In the genomic region with DNA sequence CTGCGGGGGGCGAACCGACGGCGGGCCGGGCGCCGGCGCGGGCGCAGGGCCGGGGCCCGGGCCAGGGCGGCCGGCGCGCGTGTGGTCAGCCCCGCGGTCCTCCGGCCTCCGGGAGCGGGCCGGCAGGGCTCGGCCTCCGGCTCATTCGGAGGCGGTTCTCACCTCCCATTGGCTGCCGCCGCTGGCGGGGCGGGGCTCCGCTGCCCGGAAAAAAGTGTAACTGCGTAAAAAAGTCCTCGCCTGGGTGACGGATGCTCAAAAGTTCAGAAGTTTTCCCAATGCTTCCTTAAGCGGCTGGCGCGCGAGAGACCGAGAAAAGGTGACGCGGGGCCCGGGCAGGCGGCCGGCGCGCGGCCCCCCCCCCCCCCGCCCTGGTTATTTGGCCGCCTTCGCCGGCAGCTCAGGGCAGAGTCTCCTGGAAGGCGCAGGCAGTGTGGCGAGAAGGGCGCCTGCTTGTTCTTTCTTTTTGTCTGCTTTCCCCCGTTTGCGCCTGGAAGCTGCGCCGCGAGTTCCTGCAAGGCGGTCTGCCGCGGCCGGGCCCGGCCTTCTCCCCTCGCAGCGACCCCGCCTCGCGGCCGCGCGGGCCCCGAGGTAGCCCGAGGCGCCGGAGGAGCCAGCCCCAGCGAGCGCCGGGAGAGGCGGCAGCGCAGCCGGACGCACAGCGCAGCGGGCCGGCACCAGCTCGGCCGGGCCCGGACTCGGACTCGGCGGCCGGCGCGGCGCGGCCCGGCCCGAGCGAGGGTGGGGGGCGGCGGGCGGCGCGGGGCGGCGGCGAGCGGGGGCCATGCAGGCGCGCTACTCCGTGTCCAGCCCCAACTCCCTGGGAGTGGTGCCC, we compare ENCODE assay signal across 8 cellular contexts. TPM values are rescaled to one million over a fixed set of nuclear protein-coding genes. Genes with fewer than 3 reads are reported as not detected.
DNase-seq lines count a peak whose midpoint lies in the region; ATAC-seq, FAIRE-seq and TF ChIP-seq lines count a peak whose summit lies in the region.

A gene (plus strand): TSS at position 254 of the 835 bp plus-strand sequence. CDS start 531 bp downstream, at position 785.

- peaks cover 66% of the 10 kb centered on the region for H3K27me3 Mint-ChIP-seq in CD4-positive, CD25-positive, alpha-beta regulatory T cell

- no peak for TF ChIP-seq CTCF in bronchial epithelial cell (IDR thresholded peaks at IDR 0.05; ENCODE audit: insufficient read depth, low read length, severe bottlenecking)

- peaks cover 23 to 63% (median 46%) of the 10 kb centered on the region in 4 donors for H3K4me1 Mint-ChIP-seq in CD4-positive, CD25-positive, alpha-beta regulatory T cell

- H3K27ac Mint-ChIP-seq in CD4-positive, CD25-positive, alpha-beta regulatory T cell: no peak within 1 kb of the TSS

- no peak for ATAC-seq in CD4-positive, CD25-positive, alpha-beta regulatory T cell (ENCODE audit: low read depth in 2 of 2)
- peak; percentile 55 for ATAC-seq in GM18511 (IDR thresholded peaks at IDR 0.05; ENCODE audit: unreplicated experiment)
- ATAC-seq in HG03439 (IDR thresholded peaks at IDR 0.05; ENCODE audit: unreplicated experiment): peak; percentile 61
- ATAC-seq in HG03460 (IDR thresholded peaks at IDR 0.05; ENCODE audit: unreplicated experiment): no peak

- no peak for FAIRE-seq in bronchial epithelial cell (lab: Jason Lieb, UNC)

- no peak within 1 kb of the TSS for H3K27ac ChIP-seq in CD4-positive, CD25-positive, alpha-beta regulatory T cell (ENCODE audit: insufficient read depth, low read length, poor library complexity, severe bottlenecking)

- no peak within 1 kb of the TSS for H3K4me3 ChIP-seq in CD4-positive, CD25-positive, alpha-beta regulatory T cell (ENCODE audit: low read depth, low read length)
- H3K4me3 ChIP-seq in bronchial epithelial cell (ENCODE audit: low read depth, low read length) (peak within 1 kb of the TSS; percentile 56), skeletal muscle satellite cell (ENCODE audit: low read length) (peak within 1 kb of the TSS; percentile 85)

- H3K36me3 Mint-ChIP-seq in CD4-positive, CD25-positive, alpha-beta regulatory T cell: no peaks in the 10 kb centered on the region

- H3K9ac ChIP-seq in skeletal muscle satellite cell (ENCODE audit: low read depth, low read length): peak within 1 kb of the TSS; percentile 80

- peaks cover 71% of the 10 kb centered on the region for H3K4me1 ChIP-seq in CD4-positive, CD25-positive, alpha-beta regulatory T cell (ENCODE audit: control insufficient read depth, insufficient read depth, low read length, poor library complexity, severe bottlenecking)
- H3K4me1 ChIP-seq in skeletal muscle satellite cell (ENCODE audit: control insufficient read depth, insufficient read depth, low read length): peaks cover 34% of the 10 kb centered on the region

- no peaks in the 10 kb centered on the region for H3K9me3 ChIP-seq in CD4-positive, CD25-positive, alpha-beta regulatory T cell (ENCODE audit: control insufficient read depth in 2 of 2, low read length in 2 of 2)
- H3K9me3 ChIP-seq in skeletal muscle satellite cell (replicated peaks; ENCODE audit: low read length): no peaks in the 10 kb centered on the region

- H3K4me3 Mint-ChIP-seq in CD4-positive, CD25-positive, alpha-beta regulatory T cell: peak within 1 kb of the TSS; percentile 83 to 96 (median 86)

- no peak for DNase-seq in CD4-positive, CD25-positive, alpha-beta regulatory T cell
- peak; percentile 90 for DNase-seq in RPMI7951 (ENCODE audit: low read depth)
- DNase-seq in bronchial epithelial cell (ENCODE audit: low read depth): peak; percentile 82
- DNase-seq in iPS-NIHi7 (ENCODE audit: extremely low spot score): peak; percentile 81

- no peaks in the 10 kb centered on the region for H3K36me3 ChIP-seq in CD4-positive, CD25-positive, alpha-beta regulatory T cell (ENCODE audit: control insufficient read depth, insufficient read depth, low read length)
- H3K36me3 ChIP-seq in bronchial epithelial cell (ENCODE audit: control insufficient read depth, insufficient read depth, low read length) (no peaks in the 10 kb centered on the region), skeletal muscle satellite cell (ENCODE audit: insufficient read depth, low read length) (no peaks in the 10 kb centered on the region)

- H3K4me2 ChIP-seq in skeletal muscle satellite cell (ENCODE audit: low read length): peak within 1 kb of the TSS; percentile 99

- H3K9me3 Mint-ChIP-seq in CD4-positive, CD25-positive, alpha-beta regulatory T cell: peaks cover 0 to 9% (median 0%) of the 10 kb centered on the region in 7 donors

- H3K27me3 ChIP-seq in CD4-positive, CD25-positive, alpha-beta regulatory T cell (ENCODE audit: control insufficient read depth, insufficient read depth, low read length): peaks cover 23% of the 10 kb centered on the region
- H3K27me3 ChIP-seq in bronchial epithelial cell (ENCODE audit: control insufficient read depth, insufficient read depth, low read length) (peaks cover 1% of the 10 kb centered on the region), skeletal muscle satellite cell (ENCODE audit: control insufficient read depth, insufficient read depth, low read length) (peaks cover 44% of the 10 kb centered on the region)

RNA-seq across cellular contexts. Expression of the gene that starts here (rescaled TPM):
- not detected for total RNA-seq in CD4-positive, CD25-positive, alpha-beta regulatory T cell
- not detected for polyA plus RNA-seq in CD4-positive, CD25-positive, alpha-beta regulatory T cell
- total RNA-seq in RPMI7951 (2014; rRNA removed; shearing (Covaris generic)): 1.7 and 2.0 TPM in 2 replicates
- 3.5 and 3.7 TPM in 2 replicates for total RNA-seq in bronchial epithelial cell
- total RNA-seq in skeletal muscle satellite cell (2012; rRNA removed): 3.3 and 6.1 TPM in 2 replicates

Comparison
In these comparisons a context has a peak if more than half of its experiments do, and no peak if none do; other contexts are left out.
1. ATAC-seq: peak in GM18511 (single experiment) and HG03439 (single experiment); none in CD4-positive, CD25-positive, alpha-beta regulatory T cell (0 of 2) and HG03460 (single experiment).
2. DNase-seq: peak in RPMI7951 (single experiment), bronchial epithelial cell (single experiment) and iPS-NIHi7 (single experiment); none in CD4-positive, CD25-positive, alpha-beta regulatory T cell (0 of 3).